Comparison of ENCODE assay signal across 25 cellular contexts in the genomic region with DNA sequence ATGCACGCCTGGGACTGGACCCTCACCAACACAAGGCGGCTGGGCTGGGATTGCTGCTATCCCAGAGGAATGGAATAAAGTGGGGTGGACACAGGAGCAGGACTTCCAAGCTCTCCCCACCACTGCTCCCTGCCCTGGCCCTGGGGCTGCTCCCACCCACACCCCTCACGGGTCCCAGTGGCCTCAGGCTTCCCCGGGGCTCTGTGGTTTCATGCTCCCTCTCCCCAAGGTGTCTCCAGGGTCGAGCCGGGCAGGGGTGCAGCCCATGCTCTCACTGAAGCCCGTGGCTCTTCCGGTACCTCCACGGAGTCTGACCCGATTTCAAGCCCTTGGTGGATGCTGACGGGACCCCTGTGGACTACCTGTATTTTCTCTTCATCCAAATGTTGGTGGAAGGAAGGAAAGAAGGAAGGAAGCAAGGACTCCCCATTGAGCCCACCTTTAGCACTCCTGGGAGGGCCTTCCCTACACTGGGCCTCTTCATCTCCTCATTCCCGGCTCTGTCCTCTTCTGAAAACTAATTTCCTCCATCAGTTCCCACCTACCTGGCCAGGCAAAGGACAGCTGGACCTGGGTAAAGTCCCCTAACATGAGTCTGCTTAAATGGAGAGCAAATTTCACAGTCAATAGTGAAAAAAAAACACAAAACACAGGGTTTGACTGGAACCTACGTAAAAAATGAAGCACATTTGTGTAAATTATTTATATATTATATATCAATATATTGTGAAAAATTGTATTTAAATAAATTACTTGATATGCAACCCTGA.
"Had no signal": no experiment of that assay in that cellular context is flagged by ENCODE, and none has a peak within 500 bp of the region (broad histone marks: within the 10 kb centered on the region; RNA-seq: fewer than 3 reads in every experiment).

No MANE protein-coding gene starts in this region.

- H3K4me1 ChIP-seq: adrenal gland, prostate gland, thyroid gland had no signal

- H3K4me3 ChIP-seq: adrenal gland, body of pancreas, ovary, prostate gland, smooth muscle cell, stomach, thyroid gland, upper lobe of right lung had no signal

- H3K27ac ChIP-seq: adrenal gland, body of pancreas, epithelial cell of prostate, ovary, prostate gland, stomach, thyroid gland, upper lobe of right lung had no signal

- H3K27me3 ChIP-seq: adrenal gland, body of pancreas, ovary, thyroid gland, upper lobe of right lung had no signal

- H3K9me3 ChIP-seq: adrenal gland, body of pancreas, ovary, prostate gland, stomach, thyroid gland, upper lobe of right lung had no signal

- H3K4me2 ChIP-seq: smooth muscle cell had no signal

- DNase-seq: activated CD4-positive, alpha-beta memory T cell treated with anti-CD3 and anti-CD28 coated beads for 36 hours; activated CD4-positive, alpha-beta T cell treated with anti-CD3 and anti-CD28 coated beads, Interleukin-2, amount 10 ng/mL, durations not matched to agents 24 days and 14 days; activated CD4-positive, CD25-positive, alpha-beta regulatory T cell treated with anti-CD3 and anti-CD28 coated beads, Interleukin-2, amount 50 U/mL, for 72 hours; activated CD8-positive, alpha-beta memory T cell treated with anti-CD3 and anti-CD28 coated beads, Interleukin-2, amount 50 U/mL, for 4 hours; activated effector memory CD4-positive, alpha-beta T cell treated with anti-CD3 and anti-CD28 coated beads, Interleukin-2, amount 50 U/mL, for 16 hours; activated naive CD4-positive, alpha-beta T cell treated with anti-CD3 and anti-CD28 coated beads for 36 hours; activated naive CD8-positive, alpha-beta T cell treated with anti-CD3 and anti-CD28 coated beads for 36 hours; activated T-cell treated with anti-CD3 and anti-CD28 coated beads, Interleukin-2, amount 50 U/mL, for 1 hour; aorta; body of pancreas; effector CD4-positive, alpha-beta T cell; left cardiac atrium; mesenchymal stem cell; natural killer cell; ovary; stimulated activated CD4-positive, alpha-beta T cell treated with anti-CD3 and anti-CD28 coated beads, Interleukin-2, amount 100 ng/mL, for 24 hours; stimulated activated naive B cell treated with anti-CD40 and anti-IgM and Interleukin-4, amounts not matched to agents 10 μg/mL and 1 μg/mL and 100 μg/mL, for 72 hours; stomach; T-helper 2 cell; thyroid gland; upper lobe of right lung had no signal

- H3K36me3 ChIP-seq: adrenal gland, ovary, prostate gland, stomach, thyroid gland, upper lobe of right lung had no signal
